Comparison of ENCODE assay signal across 33 cellular contexts in the genomic region with DNA sequence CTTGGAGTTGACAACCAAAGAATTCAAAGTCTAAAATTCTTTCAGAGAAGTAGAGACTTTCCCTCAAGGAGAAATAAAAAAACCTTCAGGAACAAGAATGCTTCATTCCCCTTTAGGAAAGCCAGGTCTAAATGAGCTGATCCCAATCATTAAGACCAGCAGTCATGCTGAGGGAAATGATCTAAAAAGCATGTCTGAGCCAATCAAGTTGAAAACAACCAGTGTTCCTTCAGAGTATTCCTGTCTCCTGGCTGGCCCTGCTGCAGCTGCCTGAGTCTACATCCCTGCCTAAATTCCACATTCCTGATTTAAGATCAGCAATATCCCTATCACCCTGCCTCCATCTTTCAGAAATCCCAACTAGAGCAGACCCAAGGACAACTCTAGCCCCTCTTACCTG.
"Had no signal": no experiment of that assay in that cellular context is flagged by ENCODE, and none has a peak within 500 bp of the region (broad histone marks: within the 10 kb centered on the region; RNA-seq: fewer than 3 reads in every experiment).

No MANE protein-coding gene starts in this region.

- H3K4me1 ChIP-seq: ascending aorta had no signal

- H3K27me3 ChIP-seq: ascending aorta, cardiac muscle cell had no signal

- H3K36me3 ChIP-seq: ascending aorta, cardiac muscle cell, WERI-Rb-1 had no signal

- H3K4me3 ChIP-seq: ascending aorta, cardiac muscle cell had no signal

- DNase-seq: activated CD4-positive, alpha-beta memory T cell treated with anti-CD3 and anti-CD28 coated beads, Interleukin-2, amount 10 ng/mL, durations not matched to agents 7 days and 5 days; activated CD4-positive, alpha-beta T cell treated with anti-CD3 and anti-CD28 coated beads for 1 hour; activated CD4-positive, alpha-beta T cell treated with anti-CD3 and anti-CD28 coated beads for 36 hours; activated CD4-positive, alpha-beta T cell treated with anti-CD3 and anti-CD28 coated beads for 48 hours; activated CD4-positive, alpha-beta T cell treated with anti-CD3 and anti-CD28 coated beads, Interleukin-2, amount 10 ng/mL, durations not matched to agents 7 days and 5 days; activated CD4-positive, alpha-beta T cell treated with anti-CD3 and anti-CD28 coated beads, Interleukin-2, amount 50 U/mL, for 48 hours; activated CD4-positive, CD25-positive, alpha-beta regulatory T cell; activated CD8-positive, alpha-beta memory T cell treated with anti-CD3 and anti-CD28 coated beads for 24 hours; activated CD8-positive, alpha-beta memory T cell treated with anti-CD3 and anti-CD28 coated beads, Interleukin-2, amount 10 ng/mL, durations not matched to agents 7 days and 5 days; activated CD8-positive, alpha-beta memory T cell treated with anti-CD3 and anti-CD28 coated beads, Interleukin-2, amount 50 U/mL, for 48 hours; activated CD8-positive, alpha-beta T cell treated with anti-CD3 and anti-CD28 coated beads, Interleukin-2, amount 10 ng/mL, durations not matched to agents 7 days and 5 days; activated effector memory CD4-positive, alpha-beta T cell treated with anti-CD3 and anti-CD28 coated beads, Interleukin-2, amount 50 U/mL, for 16 hours; activated gamma-delta T cell treated with Interleukin-2 at 50 U/mL for 16 hours; activated naive CD4-positive, alpha-beta T cell; activated naive CD4-positive, alpha-beta T cell treated with anti-CD3 and anti-CD28 coated beads for 36 hours; activated naive CD4-positive, alpha-beta T cell treated with anti-CD3 and anti-CD28 coated beads, Interleukin-2, amount 50 U/mL, for 16 hours; activated naive CD8-positive, alpha-beta T cell treated with anti-CD3 and anti-CD28 coated beads for 36 hours; activated T-cell treated with anti-CD3 and anti-CD28 coated beads, Interleukin-2, amount 50 U/mL, for 4 hours; activated T-cell treated with anti-CD3 and anti-CD28 coated beads, Interleukin-2, amount 50 U/mL, for 72 hours; amygdala; anterior cingulate cortex; caudate nucleus; cerebellar nuclear complex; T-helper 1 cell; T-helper 2 cell; T-helper 9 cell; WERI-Rb-1 had no signal

- H3K9me3 ChIP-seq: ascending aorta had no signal

- H3K27ac ChIP-seq: ascending aorta, cardiac muscle cell, WERI-Rb-1 had no signal

- ATAC-seq: activated CD4-positive, alpha-beta T cell treated with anti-CD3 and anti-CD28 coated beads for 36 hours; activated CD4-positive, CD25-positive, alpha-beta regulatory T cell treated with anti-CD3 and anti-CD28 coated beads, Interleukin-2, amount 50 U/mL, for 24 hours; activated CD8-positive, alpha-beta memory T cell treated with anti-CD3 and anti-CD28 coated beads, Interleukin-2, amount 10 ng/mL, durations not matched to agents 7 days and 5 days; activated CD8-positive, alpha-beta T cell treated with anti-CD3 and anti-CD28 coated beads, Interleukin-2, amount 10 ng/mL, durations not matched to agents 7 days and 5 days; activated naive CD4-positive, alpha-beta T cell treated with anti-CD3 and anti-CD28 coated beads, Interleukin-2, amount 50 U/mL, for 72 hours; activated T-cell treated with anti-CD3 and anti-CD28 coated beads, Interleukin-2, amount 50 U/mL, for 4 hours; activated T-cell treated with anti-CD3 and anti-CD28 coated beads, Interleukin-2, amount 50 U/mL, for 72 hours; activated T-helper 17 cell treated with anti-CD3 and anti-CD28 coated beads, Interleukin-2, amount 50 U/mL, for 72 hours; WTC11 had no signal
